20 cellular contexts compared by ENCODE assay signal in the genomic region with DNA sequence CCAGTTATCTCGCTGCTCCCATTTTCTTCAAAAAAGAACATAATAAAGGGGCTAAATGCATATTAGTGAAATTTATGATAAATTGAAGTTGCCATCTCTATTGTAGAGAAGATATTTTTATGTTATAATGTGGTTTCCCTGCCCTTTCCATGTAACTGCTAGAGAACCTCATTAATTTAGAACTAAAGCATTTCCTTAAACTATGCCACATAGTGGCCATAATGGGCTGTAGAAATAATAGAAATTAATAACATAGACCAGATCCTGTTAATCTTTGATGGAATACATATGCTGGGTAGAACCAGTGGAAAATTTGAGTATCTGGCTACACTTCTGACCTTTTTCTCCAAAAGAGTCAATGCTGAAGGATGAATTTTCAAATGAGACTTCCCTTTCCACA.
"Had no signal": no experiment of that assay in that cellular context is flagged by ENCODE, and none has a peak within 500 bp of the region (broad histone marks: within the 10 kb centered on the region; RNA-seq: fewer than 3 reads in every experiment).

No MANE protein-coding gene starts in this region.

- H3K9ac ChIP-seq: parathyroid adenoma had no signal

- ATAC-seq: effector memory CD8-positive, alpha-beta T cell; left colon; natural killer cell; sciatic nerve; stimulated activated naive B cell treated with anti-CD40 and anti-IgM and Interleukin-4, amounts not matched to agents 10 μg/mL and 1 μg/mL and 100 μg/mL, for 72 hours had no signal

- DNase-seq: activated CD4-positive, alpha-beta T cell treated with anti-CD3 and anti-CD28 coated beads for 1 hour; activated CD8-positive, alpha-beta memory T cell treated with anti-CD3 and anti-CD28 coated beads for 24 hours; activated CD8-positive, alpha-beta memory T cell treated with anti-CD3 and anti-CD28 coated beads, Interleukin-2, amount 50 U/mL, for 48 hours; activated gamma-delta T cell; effector memory CD8-positive, alpha-beta T cell; esophagus squamous epithelium; islet precursor cell; left colon; natural killer cell; stimulated activated CD4-positive, alpha-beta T cell treated with anti-CD3 and anti-CD28 coated beads, Interleukin-4, amount 100 ng/mL, for 4 hours; stimulated activated naive B cell treated with anti-CD40 and anti-IgM and Interleukin-4, amounts not matched to agents 10 μg/mL and 1 μg/mL and 100 μg/mL, for 72 hours; T-helper 2 cell; upper lobe of left lung; WERI-Rb-1 had no signal

- H3K4me2 ChIP-seq: hepatocyte had no signal

- H3K4me3 ChIP-seq: esophagus squamous epithelium, hepatocyte, lung, thoracic aorta, upper lobe of left lung had no signal

- H3K4me1 ChIP-seq: esophagus squamous epithelium, parathyroid adenoma, upper lobe of left lung had no signal

- H2AFZ ChIP-seq: hepatocyte, parathyroid adenoma had no signal

- H3K27me3 ChIP-seq: esophagus squamous epithelium, hepatocyte, neutrophil, upper lobe of left lung had no signal

- H3K36me3 ChIP-seq: esophagus squamous epithelium, neutrophil, upper lobe of left lung, WERI-Rb-1 had no signal

- H3K79me2 ChIP-seq: hepatocyte, parathyroid adenoma had no signal

- H3K9me3 ChIP-seq: esophagus squamous epithelium, neutrophil, thoracic aorta, upper lobe of left lung had no signal

- H3K27ac ChIP-seq: esophagus squamous epithelium, hepatocyte, neutrophil, parathyroid adenoma, thoracic aorta, upper lobe of left lung, WERI-Rb-1 had no signal
